In the genomic region with DNA sequence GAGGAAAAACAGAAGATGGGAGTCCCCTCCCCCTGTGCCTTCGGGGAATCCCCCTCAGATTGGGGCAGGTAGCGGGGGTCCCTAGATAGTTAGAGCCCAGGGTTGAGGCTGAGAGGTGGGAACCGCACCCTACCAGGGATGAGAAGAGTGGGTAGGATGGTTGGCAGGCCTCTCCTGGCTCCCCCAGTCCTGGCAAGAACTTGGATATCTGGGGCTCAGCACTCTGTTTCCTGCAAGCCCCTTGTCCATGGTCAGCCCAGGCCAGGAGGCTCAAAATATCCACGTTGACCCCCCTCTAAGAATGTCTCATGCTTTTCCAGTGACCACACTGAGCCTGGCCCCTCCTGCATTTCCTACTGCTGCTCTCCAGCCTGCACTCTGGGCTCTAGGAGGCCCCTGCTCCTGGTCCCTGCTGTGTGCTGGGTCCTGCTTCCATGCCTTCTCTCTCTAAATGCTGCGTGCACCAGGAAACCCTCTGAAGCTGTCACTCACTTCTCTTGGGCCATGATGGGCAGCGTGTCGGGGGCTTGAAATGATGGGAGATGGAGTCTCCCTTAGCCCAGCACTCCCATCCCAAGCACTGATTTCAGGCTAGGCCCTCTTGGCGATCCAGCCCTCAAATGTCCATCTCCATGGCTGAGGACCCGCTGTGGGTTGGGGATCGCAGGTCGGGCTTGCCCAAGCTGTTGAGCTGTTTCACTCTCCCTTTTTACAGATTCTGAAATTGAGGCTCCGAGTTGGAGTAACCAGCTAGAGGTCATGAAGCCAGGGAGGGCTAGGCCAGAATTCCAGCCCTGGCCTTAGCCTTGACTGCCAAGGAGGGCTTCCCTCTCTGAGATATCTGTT, we compare ENCODE assay signal across 8 cellular contexts. TPM values are rescaled to one million over a fixed set of nuclear protein-coding genes. Genes with fewer than 3 reads are reported as not detected.
DNase-seq lines count a peak whose midpoint lies in the region; ATAC-seq, FAIRE-seq and TF ChIP-seq lines count a peak whose summit lies in the region.

No MANE protein-coding gene starts in this region.

- peaks cover 35% of the 10 kb centered on the region for H3K36me3 Mint-ChIP-seq in activated CD8-positive, alpha-beta T cell treated with anti-CD3 and anti-CD28 coated beads for 36 hours (ENCODE audit: low read depth)

- H3K4me1 Mint-ChIP-seq in activated CD8-positive, alpha-beta T cell treated with anti-CD3 and anti-CD28 coated beads for 36 hours (ENCODE audit: low read depth): peaks cover 44% of the 10 kb centered on the region

- H3K27ac Mint-ChIP-seq in activated CD8-positive, alpha-beta T cell treated with anti-CD3 and anti-CD28 coated beads for 36 hours: peak overlapping the region; percentile 88

- intact Hi-C loops in activated CD8-positive, alpha-beta T cell treated with anti-CD3 and anti-CD28 coated beads for 36 hours (cut with micrococcal nuclease): no loop called here

- no peak for ATAC-seq in activated CD8-positive, alpha-beta T cell treated with anti-CD3 and anti-CD28 coated beads for 36 hours
- ATAC-seq in GM21619 (IDR thresholded peaks at IDR 0.05; ENCODE audit: unreplicated experiment): no peak

- no peaks in the 10 kb centered on the region for H3K9me3 Mint-ChIP-seq in activated CD8-positive, alpha-beta T cell treated with anti-CD3 and anti-CD28 coated beads for 36 hours

- DNase-seq in GM12865 (ENCODE audit: low read depth) (no peak), glomerular endothelial cell (ENCODE audit: extremely low read depth, low read depth, low spot score) (peak; percentile 29), HTR-8/SVneo (ENCODE audit: insufficient read length, low spot score) (no peak)
- no peak for DNase-seq in activated CD8-positive, alpha-beta T cell treated with anti-CD3 and anti-CD28 coated beads for 36 hours
- no peak for DNase-seq in stimulated activated CD4-positive, alpha-beta T cell treated with anti-CD3 and anti-CD28 coated beads, Interleukin-4, amount 100 ng/mL, for 4 hours
- DNase-seq in central memory CD4-positive, alpha-beta T cell: no peak

- H3K27ac ChIP-seq in skin epidermis: peak overlapping the region in 20 of 21 experiments; percentile 45 to 98 (median 94)

- H3K4me3 Mint-ChIP-seq in activated CD8-positive, alpha-beta T cell treated with anti-CD3 and anti-CD28 coated beads for 36 hours: peak overlapping the region; percentile 93

- H3K27me3 Mint-ChIP-seq in activated CD8-positive, alpha-beta T cell treated with anti-CD3 and anti-CD28 coated beads for 36 hours: no peaks in the 10 kb centered on the region

- peak overlapping the region; percentile 82 for H3K4me3 ChIP-seq in GM12865 (ENCODE audit: low read depth, low read length)
- peak overlapping the region; percentile 55 to 91 (median 82) for H3K4me3 ChIP-seq in skin epidermis

- CTCF ChIA-PET in activated CD8-positive, alpha-beta T cell treated with anti-CD3 and anti-CD28 coated beads for 36 hours (lab: Charles Lee): interaction anchor here (0.9 to 6.0 kb wide), 6 partner anchors 14 to 377 kb away, joined by 3 to 47 read pairs (median 5); a partner anchor contains a TSS

- FAIRE-seq in HTR-8/SVneo (lab: Jason Lieb, UNC): no peak

- no peak for TF ChIP-seq CTCF in GM12865 (IDR thresholded peaks at IDR 0.05; ENCODE audit: insufficient read depth, low read depth, low read length, missing control alignments)
- no peak for TF ChIP-seq CTCF in activated CD8-positive, alpha-beta T cell treated with anti-CD3 and anti-CD28 coated beads for 36 hours (IDR thresholded peaks at IDR 0.05)

- POLR2A ChIA-PET in activated CD8-positive, alpha-beta T cell treated with anti-CD3 and anti-CD28 coated beads for 36 hours (lab: Charles Lee): interaction anchor here (1.2 to 5.2 kb wide), 5 partner anchors 17 to 113 kb away, joined by 3 to 30 read pairs (median 5); a partner anchor contains a TSS

RNA-seq across cellular contexts. Expression of a gene that starts 2.0 kb away (rescaled TPM):
- 10 to 100 TPM; 40.3 to 45.6 TPM for total RNA-seq in activated CD8-positive, alpha-beta T cell treated with anti-CD3 and anti-CD28 coated beads for 36 hours
- total RNA-seq in glomerular endothelial cell: 100 and 181 TPM in 2 replicates

RNA-seq across cellular contexts. Expression of a gene that starts 3.6 kb away (rescaled TPM):
- 10 to 100 TPM; 34.3 to 34.4 TPM for total RNA-seq in activated CD8-positive, alpha-beta T cell treated with anti-CD3 and anti-CD28 coated beads for 36 hours
- total RNA-seq in glomerular endothelial cell: 51.0 and 67.8 TPM in 2 replicates

RNA-seq across cellular contexts. Expression of a gene that starts 16.4 kb away (rescaled TPM):
- under 1 TPM in 1 of 2 experiments, not detected in 1; 0.77 TPM for total RNA-seq in activated CD8-positive, alpha-beta T cell treated with anti-CD3 and anti-CD28 coated beads for 36 hours
- total RNA-seq in glomerular endothelial cell: 0.58 TPM in 1 of 2 replicates, not detected in the other

RNA-seq across cellular contexts. Expression of a gene that starts 25.9 kb away (rescaled TPM):
- total RNA-seq in activated CD8-positive, alpha-beta T cell treated with anti-CD3 and anti-CD28 coated beads for 36 hours: 100 to 1,000 TPM; 172 to 180 TPM
- total RNA-seq in glomerular endothelial cell: 60.7 and 102 TPM in 2 replicates

RNA-seq across cellular contexts. Expression of a gene that starts 36.1 kb away (rescaled TPM):
- 10 to 100 TPM; 94.0 to 99.4 TPM for total RNA-seq in activated CD8-positive, alpha-beta T cell treated with anti-CD3 and anti-CD28 coated beads for 36 hours
- total RNA-seq in glomerular endothelial cell: 24.4 and 27.8 TPM in 2 replicates
